ENCODE assay signal across 21 cellular contexts in genomic region chr22:40022536-40023225, GRCh38. TPM values are rescaled to one million over a fixed set of nuclear protein-coding genes. Genes with fewer than 3 reads are reported as not detected.
A peak's percentile ranks its signal among the peaks of the same experiment; 100 is the strongest.
DNase-seq lines count a peak whose midpoint lies in the region; TF ChIP-seq lines count a peak whose summit lies in the region.
"Had no signal": no experiment of that assay in that cellular context is flagged by ENCODE, and none has a peak within 500 bp of the region (broad histone marks: within the 10 kb centered on the region; RNA-seq: fewer than 3 reads in every experiment).

No MANE protein-coding gene starts in this region.

- no peak overlapping the region for H3K4me3 ChIP-seq in mammary epithelial cell (replicated peaks in 1 of 3; ENCODE audit: insufficient read depth in 1 of 3, low read depth in 2 of 3, low read length in 3 of 3)
- no peak overlapping the region for H3K4me3 ChIP-seq in prostate gland
- H3K4me3 ChIP-seq: heart right ventricle, right atrium auricular region had no signal

- TF ChIP-seq CTCF in mammary epithelial cell (conservative IDR thresholded peaks at IDR 0.05 in 1 of 2, IDR thresholded peaks at IDR 0.05 in 1 of 2; ENCODE audit: extremely low read depth in 1 of 2, insufficient read depth in 1 of 2, low read depth in 1 of 2, low read length in 2 of 2) (no peak), prostate gland (IDR thresholded peaks at IDR 0.05) (no peak)

- dilution Hi-C loops in mammary epithelial cell (cut with HindIII; ENCODE audit: low sequenced_read_pairs): no loop called here

- H3K4me2 ChIP-seq in mammary epithelial cell (ENCODE audit: insufficient read depth, low read depth, low read length): peak overlapping the region; percentile 38

- H3K4me1 ChIP-seq in mammary epithelial cell (ENCODE audit: insufficient read depth, low read length) (peaks cover 67% of the 10 kb centered on the region), prostate gland (replicated peaks) (peaks cover 17% of the 10 kb centered on the region)

- H3K27me3 ChIP-seq in mammary epithelial cell (ENCODE audit: insufficient read depth, low read length): no peaks in the 10 kb centered on the region
- H3K27me3 ChIP-seq in prostate gland (replicated peaks; ENCODE audit: insufficient read depth): no peaks in the 10 kb centered on the region
- H3K27me3 ChIP-seq: right atrium auricular region had no signal

- CTCF ChIA-PET in mammary epithelial cell (lab: Charles Lee; ENCODE audit: low non-redundant PET): no interaction called here

- 16% methylated on average over 10 of the region's 11 CpGs for WGBS in mammary epithelial cell (ENCODE audit: low coverage, missing lambda C conversion rate)
- 55% methylated on average over 11 of the region's 11 CpGs for WGBS in prostate gland

- intact Hi-C loops in mammary epithelial cell (cut with micrococcal nuclease) (loop anchor here (1.0 to 10.0 kb wide), 5 partner anchors 23 to 465 kb away; no protein-coding TSS in a partner anchor), prostate gland (cut with DNase I) (loop anchor here (5.0 kb wide), 3 partner anchors 400 to 485 kb away; no protein-coding TSS in a partner anchor)

- peak; percentile 28 for TF ChIP-seq POLR2A in prostate gland (IDR thresholded peaks at IDR 0.05)

- no peak overlapping the region for H2AFZ ChIP-seq in mammary epithelial cell (ENCODE audit: low read depth, low read length)

- H3K36me3 ChIP-seq in mammary epithelial cell (ENCODE audit: insufficient read depth, low read length) (peaks cover 14% of the 10 kb centered on the region), prostate gland (peaks cover 0 to 4% of the 10 kb centered on the region in 2 donors)
- H3K36me3 ChIP-seq: heart right ventricle, right atrium auricular region had no signal

- in situ Hi-C loops in mammary epithelial cell (cut with MboI; ENCODE audit: low sequenced_read_pairs in 2 of 2): no loop called here

- peak; percentile 65 for DNase-seq in AG20443 (ENCODE audit: low spot score)
- peak; percentile 40 for DNase-seq in HT1080 (ENCODE audit: low read depth)
- DNase-seq in mammary epithelial cell: peak; percentile 95
- DNase-seq in prostate gland (ENCODE audit: low spot score): peak; percentile 92
- DNase-seq in dedifferentiated amniotic fluid mesenchymal stem cell (ENCODE audit: extremely low spot score): no peak
- no peak for DNase-seq in T-helper 9 cell
- DNase-seq in NCI-H2081 treated with DMSO at 0.1 percent for 48 hours (lab: John Stamatoyannopoulos, UW): no peak
- no peak for DNase-seq in putamen (ENCODE audit: low spot score)
- DNase-seq: activated B cell treated with CpG ODN at 0.5 μM for 24 hours; activated naive CD4-positive, alpha-beta T cell treated with anti-CD3 and anti-CD28 coated beads for 36 hours; AML-193; dermis blood vessel endothelial cell; erythroblast; heart right ventricle; MV-4-11; NCI-H2107; NCI-H82; nephron progenitor cell; stimulated activated CD4-positive, alpha-beta T cell treated with anti-CD3 and anti-CD28 coated beads, Interleukin-1b, Interleukin-23, amount 100 ng/mL, for 48 hours had no signal

- BruUV-seq in mammary epithelial cell (replicated peaks; lab: Mats Ljungman, UMichigan): no TSS peak

- H3K9me3 ChIP-seq in mammary epithelial cell (replicated peaks; ENCODE audit: insufficient read depth, low read length) (no peaks in the 10 kb centered on the region), prostate gland (no peaks in the 10 kb centered on the region)
- H3K9me3 ChIP-seq: heart right ventricle, right atrium auricular region had no signal

- H3K27ac ChIP-seq in mammary epithelial cell (ENCODE audit: insufficient read depth, low read depth, low read length): peak overlapping the region; percentile 35
- H3K27ac ChIP-seq in prostate gland: peak overlapping the region; percentile 67
- H3K27ac ChIP-seq: heart right ventricle, right atrium auricular region had no signal

- no peaks in the 10 kb centered on the region for H4K20me1 ChIP-seq in mammary epithelial cell (ENCODE audit: insufficient read depth, low read length)

- H3K79me2 ChIP-seq in mammary epithelial cell (ENCODE audit: insufficient read depth, low read length): peaks cover 72% of the 10 kb centered on the region

- H3K9ac ChIP-seq in mammary epithelial cell (ENCODE audit: insufficient read depth, low read length): peak overlapping the region; percentile 12

RNA-seq across cellular contexts. Expression of gene FAM83F, which starts 27.9 kb away (rescaled TPM):
- 0.03 TPM in 2 replicates for total RNA-seq in HT1080 (2014; rRNA removed; shearing (Covaris generic))
- not detected in 2 replicates for polyA plus RNA-seq in HT1080 (2015; cell fraction: cytosol; rRNA removed)
- 0.01 TPM in 1 of 2 replicates, not detected in the other for polyA plus RNA-seq in HT1080 (2015; cell fraction: nucleus; rRNA removed)
- total RNA-seq in mammary epithelial cell (10 to 100 TPM; 41.0 to 59.4 TPM), prostate gland (10 to 100 TPM; 26.2 to 28.6 TPM)
- 24.7 TPM for polyA plus RNA-seq in mammary epithelial cell
- 39.9 TPM for polyA minus RNA-seq in mammary epithelial cell
- total RNA-seq: HepG2 had no signal
- polyA plus RNA-seq: HepG2 had no signal

Comparison
In these comparisons a context has a peak if more than half of its experiments do, and no peak if none do; other contexts are left out.
1. DNase-seq: peak in AG20443 (single experiment), HT1080 (single experiment), mammary epithelial cell (single experiment) and prostate gland (single experiment); none in dedifferentiated amniotic fluid mesenchymal stem cell (single experiment), T-helper 9 cell (single experiment), NCI-H2081 treated with DMSO at 0.1 percent for 48 hours (single experiment) and putamen (single experiment).
2. RNA of gene FAM83F, which starts 27.9 kb away (total RNA-seq): 41.0 to 59.4 TPM in mammary epithelial cell and 26.2 to 28.6 TPM in prostate gland; 0.03 TPM in HT1080; every median in the first group is over 10 times any median in the second.